ENCODE assay signal across 31 cellular contexts in genomic region chr13:79986890-79987289, GRCh38.
DNase-seq lines count a peak whose midpoint lies in the region; ATAC-seq and TF ChIP-seq lines count a peak whose summit lies in the region.
"Had no signal": no experiment of that assay in that cellular context is flagged by ENCODE, and none has a peak within 500 bp of the region (broad histone marks: within the 10 kb centered on the region; RNA-seq: fewer than 3 reads in every experiment).

No MANE protein-coding gene starts in this region.

- H4K20me1 ChIP-seq in fibroblast of lung (ENCODE audit: control insufficient read depth, extremely low read depth, insufficient read depth, low read length): no peaks in the 10 kb centered on the region
- H4K20me1 ChIP-seq in neural progenitor cell (ENCODE audit: low read depth): no peaks in the 10 kb centered on the region

- H3K27me3 ChIP-seq in RWPE2 (ENCODE audit: insufficient read depth, poor library complexity, severe bottlenecking): no peaks in the 10 kb centered on the region
- H3K27me3 ChIP-seq in fibroblast of lung (ENCODE audit: control insufficient read depth, insufficient read depth, low read length): no peaks in the 10 kb centered on the region
- H3K27me3 ChIP-seq in neural progenitor cell: no peaks in the 10 kb centered on the region
- H3K27me3 ChIP-seq: gastrocnemius medialis, uterus had no signal

- H3K4me3 Mint-ChIP-seq in neural progenitor cell: no peak overlapping the region
- H3K4me3 Mint-ChIP-seq: CD4-positive, CD25-positive, alpha-beta regulatory T cell; nephron; stimulated activated naive CD8-positive, alpha-beta T cell treated with anti-CD3 and anti-CD28 coated beads, Interleukin-15, Interleukin-2, amounts not matched to agents 100 ng/mL and 50 ng/mL, for 24 hours had no signal

- peak; percentile 35 for DNase-seq in ELR (ENCODE audit: low read depth)
- DNase-seq in RWPE2 (ENCODE audit: low spot score): no peak
- DNase-seq in fibroblast of lung (ENCODE audit: low read depth in 2 of 2): no peak
- DNase-seq in neural progenitor cell (ENCODE audit: low spot score): no peak
- no peak for DNase-seq in HT-29 (ENCODE audit: low spot score)
- no peak for DNase-seq in GM10266 (ENCODE audit: extremely low spot score)
- DNase-seq in caudate nucleus (lab: John Stamatoyannopoulos, UW): no peak
- DNase-seq: activated CD8-positive, alpha-beta memory T cell treated with anti-CD3 and anti-CD28 coated beads for 24 hours; activated T-cell treated with anti-CD3 and anti-CD28 coated beads for 4 hours; AML-193; CD4-positive, CD25-positive, alpha-beta regulatory T cell; cortex of kidney; effector memory CD4-positive, alpha-beta T cell; erythroblast; gastrocnemius medialis; lower lobe of right lung; MM.1S; mucosa of descending colon; NCI-H1417; NCI-H2029 treated with DMSO at 0.1 percent for 48 hours; NCI-H526; stimulated activated CD4-positive, alpha-beta T cell treated with anti-CD3 and anti-CD28 coated beads, Interleukin-1b, Interleukin-23, amount 100 ng/mL, for 48 hours; SW 1271; uterus had no signal

- H3K36me3 ChIP-seq in RWPE2 (ENCODE audit: low read depth): no peaks in the 10 kb centered on the region
- no peaks in the 10 kb centered on the region for H3K36me3 ChIP-seq in fibroblast of lung (ENCODE audit: control insufficient read depth, insufficient read depth, low read length)
- H3K36me3 ChIP-seq in neural progenitor cell: no peaks in the 10 kb centered on the region
- H3K36me3 ChIP-seq: gastrocnemius medialis, lower lobe of right lung, thoracic aorta, uterus had no signal

- no peak for TF ChIP-seq CTCF in RWPE2 (IDR thresholded peaks at IDR 0.05; ENCODE audit: poor library complexity, severe bottlenecking)
- TF ChIP-seq CTCF in fibroblast of lung (conservative IDR thresholded peaks at IDR 0.05 in 1 of 2, IDR thresholded peaks at IDR 0.05 in 1 of 2; ENCODE audit: low read depth in 1 of 2, low read length in 2 of 2): no peak
- no peak for TF ChIP-seq CTCF in neural progenitor cell (IDR thresholded peaks at IDR 0.05)
- no peak for TF ChIP-seq CTCF in GM10266 (IDR thresholded peaks at IDR 0.05; ENCODE audit: control insufficient read depth, insufficient read depth, low read depth, missing control alignments)

- no peak overlapping the region for H3K4me2 ChIP-seq in fibroblast of lung (ENCODE audit: extremely low read depth, insufficient read depth, low read length)
- H3K4me2 ChIP-seq in neural progenitor cell: no peak overlapping the region
- H3K4me2 ChIP-seq: A549 had no signal

- H3K27me3 Mint-ChIP-seq in neural progenitor cell (ENCODE audit: insufficient read depth, low read depth): no peaks in the 10 kb centered on the region
- H3K27me3 Mint-ChIP-seq: CD4-positive, CD25-positive, alpha-beta regulatory T cell; stimulated activated naive CD8-positive, alpha-beta T cell treated with anti-CD3 and anti-CD28 coated beads, Interleukin-15, Interleukin-2, amounts not matched to agents 100 ng/mL and 50 ng/mL, for 24 hours had no signal

- H3K27ac Mint-ChIP-seq in neural progenitor cell: peak overlapping the region; percentile 15
- H3K27ac Mint-ChIP-seq: activated naive CD4-positive, alpha-beta T cell treated with anti-CD3 and anti-CD28 coated beads, Interleukin-2, amount 50 U/mL, for 72 hours; CD4-positive, CD25-positive, alpha-beta regulatory T cell; nephron; stimulated activated naive CD8-positive, alpha-beta T cell treated with anti-CD3 and anti-CD28 coated beads, Interleukin-15, Interleukin-2, amounts not matched to agents 100 ng/mL and 50 ng/mL, for 24 hours had no signal

- ATAC-seq in RWPE2 (ENCODE audit: low read depth): no peak
- ATAC-seq in HG03571 (IDR thresholded peaks at IDR 0.05; ENCODE audit: unreplicated experiment): no peak
- ATAC-seq: A549; activated naive CD4-positive, alpha-beta T cell treated with anti-CD3 and anti-CD28 coated beads, Interleukin-2, amount 50 U/mL, for 72 hours; gastrocnemius medialis; K562; lower lobe of right lung had no signal

- H3K9ac ChIP-seq in fibroblast of lung (ENCODE audit: insufficient read depth, low read length) (no peak overlapping the region), neural progenitor cell (no peak overlapping the region)

- H3K4me1 Mint-ChIP-seq in neural progenitor cell: peaks cover 7% of the 10 kb centered on the region
- H3K4me1 Mint-ChIP-seq: CD4-positive, CD25-positive, alpha-beta regulatory T cell; nephron had no signal

- no peaks in the 10 kb centered on the region for H3F3A ChIP-seq in neural progenitor cell (ENCODE audit: low read depth)

- no peak overlapping the region for H3K4me3 ChIP-seq in RWPE2 (ENCODE audit: severe bottlenecking)
- no peak overlapping the region for H3K4me3 ChIP-seq in fibroblast of lung (replicated peaks in 1 of 4; ENCODE audit: control extremely low read depth in 1 of 4, insufficient read depth in 1 of 4, low read depth in 3 of 4, low read length in 4 of 4)
- no peak overlapping the region for H3K4me3 ChIP-seq in neural progenitor cell
- H3K4me3 ChIP-seq: A549, gastrocnemius medialis, K562, lower lobe of right lung, mucosa of descending colon, thoracic aorta, uterus had no signal

- H3K4me1 ChIP-seq in RWPE2 (ENCODE audit: insufficient read depth, poor library complexity, severe bottlenecking) (peaks cover 20% of the 10 kb centered on the region), fibroblast of lung (ENCODE audit: control insufficient read depth, extremely low read depth, insufficient read depth, low read length) (peaks cover 9% of the 10 kb centered on the region), neural progenitor cell (no peaks in the 10 kb centered on the region)
- H3K4me1 ChIP-seq: gastrocnemius medialis, lower lobe of right lung, uterus had no signal

- H3K79me2 ChIP-seq in fibroblast of lung (ENCODE audit: control insufficient read depth, insufficient read depth, low read length) (no peaks in the 10 kb centered on the region), neural progenitor cell (ENCODE audit: low read depth) (no peaks in the 10 kb centered on the region)

- peaks cover 3% of the 10 kb centered on the region for H3K36me3 Mint-ChIP-seq in neural progenitor cell
- H3K36me3 Mint-ChIP-seq: activated naive CD4-positive, alpha-beta T cell treated with anti-CD3 and anti-CD28 coated beads, Interleukin-2, amount 50 U/mL, for 72 hours; CD4-positive, CD25-positive, alpha-beta regulatory T cell had no signal

- H3K9me3 ChIP-seq in RWPE2 (ENCODE audit: severe bottlenecking) (no peaks in the 10 kb centered on the region), fibroblast of lung (ENCODE audit: control insufficient read depth, insufficient read depth, low read depth, low read length) (no peaks in the 10 kb centered on the region), neural progenitor cell (ENCODE audit: low read depth) (no peaks in the 10 kb centered on the region)
- H3K9me3 ChIP-seq: A549, gastrocnemius medialis, lower lobe of right lung, mucosa of descending colon, thoracic aorta, uterus had no signal

- H3K27ac ChIP-seq in RWPE2 (ENCODE audit: poor library complexity, severe bottlenecking) (peak overlapping the region; percentile 46), fibroblast of lung (ENCODE audit: insufficient read depth, low read length) (no peak overlapping the region), neural progenitor cell (no peak overlapping the region), caudate nucleus (ENCODE audit: low read depth, low read length) (no peak overlapping the region)
- H3K27ac ChIP-seq: A549, gastrocnemius medialis, lower lobe of right lung, thoracic aorta, uterus had no signal

- H2AFZ ChIP-seq in fibroblast of lung (ENCODE audit: low read length) (peak overlapping the region; percentile 30), neural progenitor cell (replicated peaks) (no peak overlapping the region)

- peaks cover 22% of the 10 kb centered on the region for H3K9me3 Mint-ChIP-seq in neural progenitor cell
- H3K9me3 Mint-ChIP-seq: stimulated activated naive CD8-positive, alpha-beta T cell treated with anti-CD3 and anti-CD28 coated beads, Interleukin-15, Interleukin-2, amounts not matched to agents 100 ng/mL and 50 ng/mL, for 24 hours had no signal
